Comparison of ENCODE assay signal across 9 cellular contexts in the genomic region with DNA sequence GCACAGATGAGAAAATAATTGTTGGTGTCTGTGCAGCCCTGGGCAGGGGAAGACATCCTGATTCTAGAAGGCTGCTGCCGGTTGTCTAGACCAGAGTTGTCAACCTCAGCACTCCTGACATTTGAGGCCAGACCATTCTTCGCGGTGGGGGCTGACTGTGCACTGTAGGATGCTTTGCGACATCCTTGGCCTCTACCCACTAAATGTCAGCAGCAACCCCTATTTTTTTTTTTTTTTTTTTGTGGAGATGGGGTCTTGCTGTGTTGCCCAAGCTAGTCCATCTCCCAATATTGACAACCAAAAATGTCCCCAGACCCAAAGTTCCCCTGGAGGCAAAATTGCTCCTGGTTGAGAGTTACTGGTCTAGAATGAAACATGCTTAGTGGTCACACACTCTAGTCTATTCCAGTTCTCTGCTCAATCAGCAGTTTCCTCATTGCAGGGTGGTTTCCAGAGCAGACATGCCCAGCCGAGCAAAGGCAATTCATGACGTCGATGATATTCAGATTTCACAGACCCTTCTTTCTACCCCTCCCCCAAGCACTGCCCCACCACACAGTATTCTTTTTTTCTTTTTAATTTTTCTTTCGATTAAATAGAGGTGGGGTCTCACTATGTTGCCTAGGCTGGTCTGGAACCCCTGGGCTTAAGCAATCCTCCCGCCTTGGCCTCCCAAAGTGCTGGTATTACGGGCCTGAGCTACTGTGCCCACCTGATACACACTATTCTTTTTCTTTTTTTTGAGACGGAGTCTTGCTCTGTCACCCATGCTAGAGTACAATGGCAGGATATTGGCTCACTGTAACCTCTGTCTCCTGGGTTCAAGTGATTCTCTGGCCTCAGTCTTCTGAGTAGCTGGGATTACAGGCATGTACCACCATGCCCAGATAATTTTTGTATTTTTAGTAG. TPM values are rescaled to one million over a fixed set of nuclear protein-coding genes. Genes with fewer than 3 reads are reported as not detected.
DNase-seq lines count a peak whose midpoint lies in the region; ATAC-seq and TF ChIP-seq lines count a peak whose summit lies in the region.
"Had no signal": no experiment of that assay in that cellular context is flagged by ENCODE, and none has a peak within 500 bp of the region (broad histone marks: within the 10 kb centered on the region; RNA-seq: fewer than 3 reads in every experiment).

No MANE protein-coding gene starts in this region.

- no peaks in the 10 kb centered on the region for H3K4me1 ChIP-seq in smooth muscle cell (ENCODE audit: low read depth)

- H3K27me3 ChIP-seq in smooth muscle cell (ENCODE audit: low read depth) = no peaks in the 10 kb centered on the region

- H3K9me3 ChIP-seq in smooth muscle cell (replicated peaks; ENCODE audit: low read depth) = no peaks in the 10 kb centered on the region

- peaks cover 4% of the 10 kb centered on the region for H3F3A ChIP-seq in smooth muscle cell (ENCODE audit: low read depth)

- TF ChIP-seq CTCF in GM10248 (IDR thresholded peaks at IDR 0.05; ENCODE audit: control extremely low read depth, extremely low read depth, low read depth, missing control alignments) (no peak), smooth muscle cell (IDR thresholded peaks at IDR 0.05; ENCODE audit: borderline replicate concordance, insufficient read depth, poor library complexity, severe bottlenecking) (no peak)

- H3K36me3 ChIP-seq in smooth muscle cell (ENCODE audit: low read depth) = no peaks in the 10 kb centered on the region

- H3K9ac ChIP-seq in smooth muscle cell (ENCODE audit: low read depth) = no peak overlapping the region

- no peak overlapping the region for H3K4me2 ChIP-seq in smooth muscle cell

- H3K4me3 ChIP-seq in smooth muscle cell = no peak overlapping the region

- no peaks in the 10 kb centered on the region for H4K20me1 ChIP-seq in smooth muscle cell (ENCODE audit: low read depth)

- no peaks in the 10 kb centered on the region for H3K79me2 ChIP-seq in smooth muscle cell (ENCODE audit: low read depth)

- peak; percentile 50 for ATAC-seq in GM21381 (IDR thresholded peaks at IDR 0.05; ENCODE audit: unreplicated experiment)
- peak; percentile 41 for ATAC-seq in HG03521 (IDR thresholded peaks at IDR 0.05; ENCODE audit: unreplicated experiment)
- no peak for ATAC-seq in HG03520 (IDR thresholded peaks at IDR 0.05; ENCODE audit: unreplicated experiment)

- 84% methylated on average over 11 of the region's 11 CpGs for WGBS in smooth muscle cell (ENCODE audit: low lambda C conversion rate)

- no peak overlapping the region for H3K27ac ChIP-seq in smooth muscle cell (ENCODE audit: low read depth)

- H2AFZ ChIP-seq in smooth muscle cell (ENCODE audit: low read depth) = no peak overlapping the region

- DNase-seq in GM10248 (ENCODE audit: extremely low spot score) (peak; percentile 72), germinal center (ENCODE audit: low spot score) (peak; percentile 74), smooth muscle cell (lab: John Stamatoyannopoulos, UW; ENCODE audit: unreplicated experiment) (no peak), cerebellar nuclear complex (lab: John Stamatoyannopoulos, UW) (no peak), SHP77 treated with DMSO at 0.1 percent for 48 hours (lab: John Stamatoyannopoulos, UW) (no peak)
- DNase-seq: NCI-H2081 treated with DMSO at 0.1 percent for 48 hours had no signal

- CTCF ChIA-PET in GM10248 (lab: Yijun Ruan, JAX) = interaction anchor here (1.5 kb wide), 1 partner anchor 18 kb away, joined by 3 read pairs; no protein-coding TSS in a partner anchor

- POLR2A ChIA-PET in GM10248 (lab: Yijun Ruan, JAX) = interaction anchor here (0.6 kb wide), 1 partner anchor 24 kb away, joined by 6 read pairs; a partner anchor contains a TSS

RNA-seq across cellular contexts. Expression of a gene that starts 9.0 kb away (rescaled TPM):
- total RNA-seq in smooth muscle cell = not detected in 2 replicates
- 0.29 and 1.7 TPM in 2 replicates for polyA plus RNA-seq in smooth muscle cell

RNA-seq across cellular contexts. Expression of a gene that starts 13.2 kb away (rescaled TPM):
- 55.3 and 64.7 TPM in 2 replicates for total RNA-seq in smooth muscle cell
- polyA plus RNA-seq in smooth muscle cell = 46.1 and 136 TPM in 2 replicates

RNA-seq across cellular contexts. Expression of a gene that starts 24.6 kb away (rescaled TPM):
- 0.04 and 0.27 TPM in 2 replicates for total RNA-seq in smooth muscle cell
- polyA plus RNA-seq in smooth muscle cell = 0.38 and 1.2 TPM in 2 replicates

RNA-seq across cellular contexts. Expression of a gene that starts 26.6 kb away (rescaled TPM):
- 24.1 and 42.2 TPM in 2 replicates for total RNA-seq in smooth muscle cell
- polyA plus RNA-seq in smooth muscle cell = 40.2 and 65.3 TPM in 2 replicates

RNA-seq across cellular contexts. Expression of a gene that starts 31.7 kb away (rescaled TPM):
- total RNA-seq in smooth muscle cell = 20.0 and 20.9 TPM in 2 replicates
- polyA plus RNA-seq in smooth muscle cell = 53.7 and 72.7 TPM in 2 replicates

Comparison
In these comparisons a context has a peak if more than half of its experiments do, and no peak if none do; other contexts are left out.
1. DNase-seq: peak in GM10248 (single experiment) and germinal center (single experiment); none in smooth muscle cell (single experiment), cerebellar nuclear complex (0 of 2) and SHP77 treated with DMSO at 0.1 percent for 48 hours (single experiment).